Comparison of ENCODE assay signal across 13 cellular contexts in genomic region chr1:2247760-2248126, GRCh38. TPM values are rescaled to one million over a fixed set of nuclear protein-coding genes. Genes with fewer than 3 reads are reported as not detected.
DNase-seq lines count a peak whose midpoint lies in the region; TF ChIP-seq lines count a peak whose summit lies in the region.
"Had no signal": no experiment of that assay in that cellular context is flagged by ENCODE, and none has a peak within 500 bp of the region (broad histone marks: within the 10 kb centered on the region; RNA-seq: fewer than 3 reads in every experiment).

No MANE protein-coding gene starts in this region.

- peaks cover 14% of the 10 kb centered on the region for H3K4me1 ChIP-seq in mesendoderm (ENCODE audit: control insufficient read depth, low read depth, low read length)
- H3K4me1 ChIP-seq in tibial artery, result peaks cover 13 to 93% (median 83%) of the 10 kb centered on the region in 4 donors

- peaks cover 89% of the 10 kb centered on the region for H3K4me1 Mint-ChIP-seq in activated T-cell treated with anti-CD3 and anti-CD28 coated beads, Interleukin-2, amount 50 U/mL, for 24 hours (ENCODE audit: low read depth)
- H3K4me1 Mint-ChIP-seq in dendritic cell treated with granulocyte-macrophage colony-stimulating factor and Interleukin-4, amounts not matched to agents 40 ng/mL and 50 ng/mL, for 4 days (ENCODE audit: low read depth), result peaks cover 95% of the 10 kb centered on the region

- no peaks in the 10 kb centered on the region for H3K27me3 Mint-ChIP-seq in activated T-cell treated with anti-CD3 and anti-CD28 coated beads, Interleukin-2, amount 50 U/mL, for 24 hours
- no peaks in the 10 kb centered on the region for H3K27me3 Mint-ChIP-seq in dendritic cell treated with granulocyte-macrophage colony-stimulating factor and Interleukin-4, amounts not matched to agents 40 ng/mL and 50 ng/mL, for 4 days
- H3K27me3 Mint-ChIP-seq: activated CD4-positive, alpha-beta T cell treated with anti-CD3 and anti-CD28 coated beads, Interleukin-2, amount 10 ng/mL, durations not matched to agents 24 days and 14 days; activated T-helper 17 cell treated with anti-CD3 and anti-CD28 coated beads, Interleukin-2, amount 50 U/mL, for 72 hours had no signal

- H3K79me1 ChIP-seq in mesendoderm (ENCODE audit: low read length), result peaks cover 33% of the 10 kb centered on the region

- H3K4ac ChIP-seq in mesendoderm (ENCODE audit: low read depth, low read length), result no peak overlapping the region

- intact Hi-C loops in dendritic cell treated with granulocyte-macrophage colony-stimulating factor and Interleukin-4, amounts not matched to agents 40 ng/mL and 50 ng/mL, for 4 days (cut with micrococcal nuclease), result loop anchor here (2.0 to 5.0 kb wide), 3 partner anchors 13 to 45 kb away; no protein-coding TSS in a partner anchor
- intact Hi-C loops in tibial artery (cut with DNase I; ENCODE audit: low total_unique reads), result no loop called here

- H3K18ac ChIP-seq in mesendoderm (ENCODE audit: low read length), result peak overlapping the region; percentile 3

- H3K56ac ChIP-seq in mesendoderm (ENCODE audit: low read length), result peak overlapping the region; percentile 78

- H4K5ac ChIP-seq in mesendoderm (ENCODE audit: low read length), result no peak overlapping the region

- peaks cover 89% of the 10 kb centered on the region for H3K79me2 ChIP-seq in mesendoderm (ENCODE audit: control insufficient read depth, insufficient read depth, low read length)

- H3K4me3 ChIP-seq in mesendoderm (ENCODE audit: low read length), result no peak overlapping the region
- H3K4me3 ChIP-seq in tibial artery, result peak overlapping the region; percentile 22 to 25

- H3K4me3 Mint-ChIP-seq in activated T-cell treated with anti-CD3 and anti-CD28 coated beads, Interleukin-2, amount 50 U/mL, for 24 hours, result no peak overlapping the region
- no peak overlapping the region for H3K4me3 Mint-ChIP-seq in dendritic cell treated with granulocyte-macrophage colony-stimulating factor and Interleukin-4, amounts not matched to agents 40 ng/mL and 50 ng/mL, for 4 days
- H3K4me3 Mint-ChIP-seq: activated CD4-positive, alpha-beta T cell treated with anti-CD3 and anti-CD28 coated beads, Interleukin-2, amount 10 ng/mL, durations not matched to agents 24 days and 14 days; activated T-helper 17 cell treated with anti-CD3 and anti-CD28 coated beads, Interleukin-2, amount 50 U/mL, for 72 hours had no signal

- H3K27ac ChIP-seq in mesendoderm (ENCODE audit: low read depth, low read length), result peak overlapping the region; percentile 68
- peak overlapping the region; percentile 38 to 42 for H3K27ac ChIP-seq in tibial artery

- no CpG with 5 or more reads among the region's 18 CpGs for WGBS in mesendoderm (ENCODE audit: extremely low coverage, insufficient coverage, low lambda C conversion rate)

- H3K36me3 ChIP-seq in mesendoderm (ENCODE audit: control insufficient read depth, insufficient read depth, low read length), result no peaks in the 10 kb centered on the region
- H3K36me3 ChIP-seq in tibial artery, result no peaks in the 10 kb centered on the region

- H3K23ac ChIP-seq in mesendoderm (ENCODE audit: low read length), result no peak overlapping the region

- peak overlapping the region; percentile 37 for H3K27ac Mint-ChIP-seq in activated T-cell treated with anti-CD3 and anti-CD28 coated beads, Interleukin-2, amount 50 U/mL, for 24 hours
- peak overlapping the region; percentile 13 for H3K27ac Mint-ChIP-seq in dendritic cell treated with granulocyte-macrophage colony-stimulating factor and Interleukin-4, amounts not matched to agents 40 ng/mL and 50 ng/mL, for 4 days
- H3K27ac Mint-ChIP-seq: activated CD4-positive, alpha-beta T cell treated with anti-CD3 and anti-CD28 coated beads, Interleukin-2, amount 10 ng/mL, durations not matched to agents 24 days and 14 days had no signal

- DNase-seq in activated T-cell treated with anti-CD3 and anti-CD28 coated beads, Interleukin-2, amount 50 U/mL, for 24 hours, result no peak
- DNase-seq in activated T-cell treated with anti-CD3 and anti-CD28 coated beads for 4 hours (no peak), mesendoderm (no peak), tibial artery (peak; percentile 43 to 70), NCI-H2196 (lab: John Stamatoyannopoulos, UW; ENCODE audit: unreplicated experiment) (no peak), GM20000 (ENCODE audit: low spot score) (no peak)
- no peak for DNase-seq in stimulated activated naive CD4-positive, alpha-beta T cell (lab: John Stamatoyannopoulos, UW)
- DNase-seq: 8988T; activated CD4-positive, alpha-beta T cell treated with anti-CD3 and anti-CD28 coated beads, Interleukin-2, amount 10 ng/mL, durations not matched to agents 24 days and 14 days; MV-4-11 had no signal

- TF ChIP-seq CTCF in tibial artery (IDR thresholded peaks at IDR 0.05) (no peak), GM20000 (IDR thresholded peaks at IDR 0.05; ENCODE audit: extremely low read depth, missing control alignments) (no peak)

- H3K36me3 Mint-ChIP-seq in activated T-cell treated with anti-CD3 and anti-CD28 coated beads, Interleukin-2, amount 50 U/mL, for 24 hours (ENCODE audit: low read depth), result peaks cover 39% of the 10 kb centered on the region
- H3K36me3 Mint-ChIP-seq in dendritic cell treated with granulocyte-macrophage colony-stimulating factor and Interleukin-4, amounts not matched to agents 40 ng/mL and 50 ng/mL, for 4 days (ENCODE audit: low read depth), result peaks cover 24% of the 10 kb centered on the region

- H3K27me3 ChIP-seq in mesendoderm (ENCODE audit: insufficient read depth, low read length, poor library complexity) (no peaks in the 10 kb centered on the region), tibial artery (no peaks in the 10 kb centered on the region)
- H3K27me3 ChIP-seq: heart left ventricle had no signal

- no peak overlapping the region for H2BK5ac ChIP-seq in mesendoderm (ENCODE audit: low read length)

- no peak overlapping the region for H2AK5ac ChIP-seq in mesendoderm (ENCODE audit: low read length)

- H3K9me3 Mint-ChIP-seq in activated T-cell treated with anti-CD3 and anti-CD28 coated beads, Interleukin-2, amount 50 U/mL, for 24 hours, result no peaks in the 10 kb centered on the region
- no peaks in the 10 kb centered on the region for H3K9me3 Mint-ChIP-seq in dendritic cell treated with granulocyte-macrophage colony-stimulating factor and Interleukin-4, amounts not matched to agents 40 ng/mL and 50 ng/mL, for 4 days
- H3K9me3 Mint-ChIP-seq: activated T-helper 17 cell treated with anti-CD3 and anti-CD28 coated beads, Interleukin-2, amount 50 U/mL, for 72 hours had no signal

- peak overlapping the region; percentile 50 for H3K9ac ChIP-seq in mesendoderm (ENCODE audit: low read length)

- H2BK15ac ChIP-seq in mesendoderm (replicated peaks; ENCODE audit: low read depth), result no peak overlapping the region

- no peak overlapping the region for H4K8ac ChIP-seq in mesendoderm (ENCODE audit: low read depth, low read length)

- no peak overlapping the region for H3K4me2 ChIP-seq in mesendoderm (ENCODE audit: low read length)

- H2BK120ac ChIP-seq in mesendoderm (ENCODE audit: low read depth, low read length), result no peak overlapping the region

- no peaks in the 10 kb centered on the region for H3K9me3 ChIP-seq in tibial artery
- H3K9me3 ChIP-seq: heart left ventricle had no signal

RNA-seq across cellular contexts. Expression of gene SKI, which starts 19.6 kb away (rescaled TPM):
- 48.1 TPM for polyA plus RNA-seq in mesendoderm (2013, experiment 1 of 2)
- 51.1 TPM for polyA plus RNA-seq in mesendoderm (2013, experiment 2 of 2)

RNA-seq across cellular contexts. Expression of gene FAAP20, which starts 53.2 kb away (rescaled TPM):
- 85.8 TPM for polyA plus RNA-seq in mesendoderm (2013, experiment 1 of 2)
- 84.4 TPM for polyA plus RNA-seq in mesendoderm (2013, experiment 2 of 2)

Comparison
In these comparisons a context has a peak if more than half of its experiments do, and no peak if none do; other contexts are left out.
1. DNase-seq: peak in tibial artery (2 of 2); none in activated T-cell treated with anti-CD3 and anti-CD28 coated beads, Interleukin-2, amount 50 U/mL, for 24 hours (single experiment), activated T-cell treated with anti-CD3 and anti-CD28 coated beads for 4 hours (single experiment), mesendoderm (single experiment), NCI-H2196 (single experiment), GM20000 (single experiment) and stimulated activated naive CD4-positive, alpha-beta T cell (0 of 6).